In genomic region chr3:143716731-143717130, GRCh38 we compare ENCODE assay signal across 20 cellular contexts.
"Had no signal": no experiment of that assay in that cellular context is flagged by ENCODE, and none has a peak within 500 bp of the region (broad histone marks: within the 10 kb centered on the region; RNA-seq: fewer than 3 reads in every experiment).

No MANE protein-coding gene starts in this region.

- DNase-seq: cortex of kidney; dorsolateral prefrontal cortex; effector CD8-positive, alpha-beta T cell; gastrocnemius medialis; heart right ventricle; islet precursor cell; left ventricle myocardium inferior; mesendoderm; naive thymus-derived CD8-positive, alpha-beta T cell; posterior cingulate gyrus; stimulated activated CD4-positive, alpha-beta T cell treated with anti-CD3 and anti-CD28 coated beads, Interleukin-2, amount 100 ng/mL, for 48 hours; stimulated activated naive CD4-positive, alpha-beta T cell treated with Interleukin-2 at 50 U/mL for 16 hours; thyroid gland had no signal

- H3K9me3 ChIP-seq: gastrocnemius medialis, heart right ventricle, left ventricle myocardium inferior, neutrophil, right atrium auricular region, suprapubic skin, thyroid gland had no signal

- H3K36me3 ChIP-seq: gastrocnemius medialis, heart right ventricle, left ventricle myocardium inferior, neutrophil, right atrium auricular region, suprapubic skin, thyroid gland had no signal

- H3K27ac ChIP-seq: dorsolateral prefrontal cortex, gastrocnemius medialis, heart right ventricle, left ventricle myocardium inferior, neutrophil, right atrium auricular region, suprapubic skin, thyroid gland had no signal

- H3K27me3 ChIP-seq: dorsolateral prefrontal cortex, gastrocnemius medialis, heart right ventricle, neutrophil, right atrium auricular region, suprapubic skin, thyroid gland had no signal

- ATAC-seq: esophagus mucosa; gastrocnemius medialis; heart right ventricle; naive thymus-derived CD8-positive, alpha-beta T cell had no signal

- H3K4me2 ChIP-seq: smooth muscle cell had no signal

- H3K4me3 ChIP-seq: dorsolateral prefrontal cortex, gastrocnemius medialis, heart right ventricle, left ventricle myocardium inferior, lung, right atrium auricular region, smooth muscle cell, suprapubic skin, thyroid gland had no signal

- FAIRE-seq: urothelium cell line had no signal

- H3K4me1 ChIP-seq: gastrocnemius medialis, heart right ventricle, left ventricle myocardium inferior, right atrium auricular region, suprapubic skin, thyroid gland had no signal
